Comparison of ENCODE assay signal across 18 cellular contexts in the genomic region with DNA sequence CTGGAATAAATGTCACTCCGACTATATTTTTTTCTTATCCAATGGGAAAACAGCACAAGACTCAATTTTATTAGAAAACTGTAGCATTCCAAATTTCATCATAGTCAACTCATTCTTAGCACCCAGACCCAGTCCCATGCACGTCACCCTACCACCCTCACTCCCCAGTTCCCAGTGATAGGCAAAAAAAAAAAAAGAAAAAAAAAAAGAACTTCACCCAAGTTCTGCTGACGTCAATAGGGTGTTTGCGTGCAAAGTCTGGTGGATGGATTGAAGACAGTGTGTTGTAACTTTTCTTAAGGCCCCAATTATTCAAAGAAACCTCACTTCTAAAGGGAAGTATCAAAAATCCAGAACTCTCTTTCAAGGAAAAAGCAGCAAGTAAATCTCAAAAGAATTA.
A peak's percentile ranks its signal among the peaks of the same experiment; 100 is the strongest.
DNase-seq lines count a peak whose midpoint lies in the region; ATAC-seq, FAIRE-seq and TF ChIP-seq lines count a peak whose summit lies in the region.
"Had no signal": no experiment of that assay in that cellular context is flagged by ENCODE, and none has a peak within 500 bp of the region (broad histone marks: within the 10 kb centered on the region; RNA-seq: fewer than 3 reads in every experiment).

No MANE protein-coding gene starts in this region.

- TF ChIP-seq POLR2A in HepG2 (IDR thresholded peaks at IDR 0.05; ENCODE audit: insufficient read depth in 1 of 2, low read depth in 2 of 2, low read length in 2 of 2) = no peak

- no TSS peak for BruUV-seq in HepG2 (replicated peaks; lab: Mats Ljungman, UMichigan)

- CTCF ChIA-PET in HepG2 (lab: Yijun Ruan, JAX; ENCODE audit: low intra/inter-chr PET ratio, low total read pairs) = no interaction called here

- in situ Hi-C loops in HepG2 (cut with HindIII; ENCODE audit: extremely low pct_ligation_motif_present, low pct_unique_long_range_greater_than_20kb) = no loop called here

- no peaks in the 10 kb centered on the region for H3K79me2 ChIP-seq in HepG2 (ENCODE audit: insufficient read depth, low read length)
- H3K79me2 ChIP-seq: hepatocyte had no signal

- POLR2A ChIA-PET in HepG2 (lab: Yijun Ruan, JAX) = no interaction called here

- ATAC-seq in HepG2 = no peak
- no peak for ATAC-seq in activated CD4-positive, CD25-positive, alpha-beta regulatory T cell treated with anti-CD3 and anti-CD28 coated beads, Interleukin-2, amount 50 U/mL, for 24 hours
- ATAC-seq in HG03442 (IDR thresholded peaks at IDR 0.05; ENCODE audit: unreplicated experiment) = no peak
- ATAC-seq in left colon = no peak

- TF ChIP-seq CTCF in AG09309 (IDR thresholded peaks at IDR 0.05; ENCODE audit: control insufficient read depth, insufficient read depth, low read depth, low read length, missing control alignments) (no peak), HepG2 (CRISPR knock-in tag; IDR thresholded peaks at IDR 0.05) (no peak)

- H4K20me1 ChIP-seq in HepG2 (ENCODE audit: insufficient read depth, low read length) = no peaks in the 10 kb centered on the region

- 7% methylated on average over 4 of the region's 4 CpGs for WGBS in HepG2 (ENCODE audit: low lambda C conversion rate)

- TF ChIP-seq EP300 in HepG2 (IDR thresholded peaks at IDR 0.05; ENCODE audit: low read depth in 2 of 2, low read length in 2 of 2) = no peak
- no peak for TF ChIP-seq EP300 in HepG2 (CRISPR knock-in tag; IDR thresholded peaks at IDR 0.05; ENCODE audit: borderline replicate concordance)

- no peaks in the 10 kb centered on the region for H3K4me1 ChIP-seq in HepG2 (ENCODE audit: insufficient read depth, low read length)
- H3K4me1 ChIP-seq: colonic mucosa had no signal

- no peak overlapping the region for H3K4me2 ChIP-seq in HepG2 (ENCODE audit: low read depth, low read length)
- H3K4me2 ChIP-seq: hepatocyte had no signal

- intact Hi-C loops in HepG2 (cut with micrococcal nuclease; ENCODE audit: unreplicated experiment) = no loop called here
- intact Hi-C loops in left colon (cut with DNase I, micrococcal nuclease) = no loop called here

- no peak overlapping the region for H3K9ac ChIP-seq in HepG2 (ENCODE audit: insufficient read depth, low read depth, low read length)

- FAIRE-seq in HepG2 (lab: Jason Lieb, UNC) = no peak
- FAIRE-seq: islet of Langerhans had no signal

- DNase-seq in AG09309 (ENCODE audit: low read depth) (peak; percentile 24), NOMO-1 (lab: John Stamatoyannopoulos, UW; ENCODE audit: unreplicated experiment in 2 of 2) (peak; percentile 83 to 91), amniotic epithelial cell (ENCODE audit: low read depth) (peak; percentile 11), HepG2 (ENCODE audit: low spot score) (no peak), D341Med (ENCODE audit: low spot score) (no peak), left colon (no peak)
- DNase-seq: colonic mucosa, DMS 273 treated with DMSO at 0.1 percent for 48 hours, naive B cell, NCI-H1436, NCI-H2171, NCI-H69, PC-9 had no signal

- H3K9me3 ChIP-seq in HepG2 (ENCODE audit: low read length) = no peaks in the 10 kb centered on the region
- H3K9me3 ChIP-seq: colonic mucosa had no signal

- no peak for TF ChIP-seq RAD21 in HepG2 (CRISPR knock-in tag; IDR thresholded peaks at IDR 0.05)

- no peak overlapping the region for H2AFZ ChIP-seq in HepG2 (ENCODE audit: low read length)
- H2AFZ ChIP-seq: hepatocyte, PC-9 had no signal

- no peaks in the 10 kb centered on the region for H3K36me3 ChIP-seq in HepG2 (replicated peaks in 1 of 2; ENCODE audit: control insufficient read depth in 1 of 2, insufficient read depth in 2 of 2, low read length in 2 of 2)
- H3K36me3 ChIP-seq: colonic mucosa had no signal

- no peak overlapping the region for H3K27ac ChIP-seq in HepG2 (ENCODE audit: extremely low read length, insufficient read depth, low read length)
- H3K27ac ChIP-seq: C4-2B, colonic mucosa, hepatocyte had no signal

- H3K4me3 ChIP-seq in AG09309 (ENCODE audit: control insufficient read depth, low read depth, low read length) = no peak overlapping the region
- H3K4me3 ChIP-seq in HepG2 (replicated peaks in 1 of 3; ENCODE audit: insufficient read depth in 1 of 3, low read depth in 2 of 3, low read length in 3 of 3) = no peak overlapping the region
- H3K4me3 ChIP-seq: colonic mucosa, hepatocyte, PC-9 had no signal

- H3K27me3 ChIP-seq in HepG2 (ENCODE audit: control insufficient read depth in 1 of 2, insufficient read depth in 2 of 2, low read length in 2 of 2) = peaks cover 1 to 20% of the 10 kb centered on the region in 2 experiments; a peak in 1 of 5 replicates
- H3K27me3 ChIP-seq: hepatocyte had no signal

TF ChIP-seq in HepG2, 621 proteins besides CTCF, POLR2A, EP300 and RAD21:
- no peak for TF ChIP-seq PRMT3 (CRISPR knock-in tag; IDR thresholded peaks at IDR 0.05; ENCODE audit: borderline replicate concordance, low read depth)
- TF ChIP-seq POLR2G (IDR thresholded peaks at IDR 0.05; ENCODE audit: low read depth, low read length) = no peak
- TF ChIP-seq CREB1 (IDR thresholded peaks at IDR 0.05) = 0 out of 2 replicates have a peak, but pooled peaks have one; percentile 16
- TF ChIP-seq CREB1 (CRISPR knock-in tag; IDR thresholded peaks at IDR 0.05) = no peak
TF ChIP-seq in HepG2: peak in this region for 1.

Comparison
In these comparisons a context has a peak if more than half of its experiments do, and no peak if none do; other contexts are left out.
1. DNase-seq: peak in AG09309 (single experiment), NOMO-1 (2 of 2) and amniotic epithelial cell (single experiment); none in HepG2 (single experiment), D341Med (single experiment) and left colon (0 of 2).